In the genomic region with DNA sequence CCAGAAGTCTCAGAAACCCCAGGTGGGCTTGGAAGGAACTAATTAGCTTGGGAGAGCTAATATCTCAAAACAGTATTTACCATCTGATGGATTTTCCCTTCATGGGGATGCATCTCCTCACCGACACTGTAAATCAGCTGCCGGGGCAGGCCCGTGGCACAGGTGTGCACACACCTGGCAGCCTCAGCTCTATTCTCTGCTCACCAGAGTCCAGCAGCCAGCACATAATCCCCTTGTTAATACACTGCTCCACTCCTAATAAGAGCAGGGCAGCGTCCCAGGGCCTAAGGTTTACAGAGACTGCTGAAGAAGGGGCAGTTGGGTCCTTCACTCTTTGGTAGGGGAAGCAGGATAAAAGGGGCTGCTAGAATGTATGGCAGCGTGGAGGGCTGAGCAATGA, we compare ENCODE assay signal across 16 cellular contexts.
DNase-seq lines count a peak whose midpoint lies in the region; ATAC-seq and TF ChIP-seq lines count a peak whose summit lies in the region.
"Had no signal": no experiment of that assay in that cellular context is flagged by ENCODE, and none has a peak within 500 bp of the region (broad histone marks: within the 10 kb centered on the region; RNA-seq: fewer than 3 reads in every experiment).

No MANE protein-coding gene starts in this region.

- H3K4me3 ChIP-seq in GM23338 (no peak overlapping the region), GM23248 (no peak overlapping the region)
- peak overlapping the region; percentile 8 for H3K4me3 ChIP-seq in naive thymus-derived CD4-positive, alpha-beta T cell (ENCODE audit: low read length)
- H3K4me3 ChIP-seq: lung, tibial artery had no signal

- no peaks in the 10 kb centered on the region for H3K9me3 ChIP-seq in naive thymus-derived CD4-positive, alpha-beta T cell (ENCODE audit: control insufficient read depth in 2 of 3, low read length in 3 of 3)
- no peaks in the 10 kb centered on the region for H3K9me3 ChIP-seq in GM23248 (ENCODE audit: low read depth)
- H3K9me3 ChIP-seq: tibial artery had no signal

- CTCF ChIA-PET in activated CD8-positive, alpha-beta T cell treated with anti-CD3 and anti-CD28 coated beads for 36 hours (lab: Charles Lee): interaction anchor here (0.8 to 1.4 kb wide), 4 partner anchors 15 to 84 kb away, joined by 3 read pairs; no protein-coding TSS in a partner anchor
- CTCF ChIA-PET in naive thymus-derived CD4-positive, alpha-beta T cell (lab: Charles Lee): interaction anchor here (0.5 to 0.7 kb wide), 4 partner anchors 10 to 517 kb away, joined by 3 read pairs; no protein-coding TSS in a partner anchor

- H3K9me3 Mint-ChIP-seq in T-helper 2 cell treated with Interferon-gamma antibody and Interleukin-4, amounts not matched to agents 5 μg/mL and 100 μg/mL, for 36 hours: no peaks in the 10 kb centered on the region
- no peaks in the 10 kb centered on the region for H3K9me3 Mint-ChIP-seq in GM23338
- no peaks in the 10 kb centered on the region for H3K9me3 Mint-ChIP-seq in activated CD8-positive, alpha-beta T cell treated with anti-CD3 and anti-CD28 coated beads for 36 hours
- peaks cover 0 to 4% (median 0%) of the 10 kb centered on the region in 11 donors for H3K9me3 Mint-ChIP-seq in naive thymus-derived CD4-positive, alpha-beta T cell
- H3K9me3 Mint-ChIP-seq: immature natural killer cell, neural crest cell had no signal

- no peak overlapping the region for H3K4me3 Mint-ChIP-seq in T-helper 2 cell treated with Interferon-gamma antibody and Interleukin-4, amounts not matched to agents 5 μg/mL and 100 μg/mL, for 36 hours
- no peak overlapping the region for H3K4me3 Mint-ChIP-seq in GM23338
- no peak overlapping the region for H3K4me3 Mint-ChIP-seq in activated CD8-positive, alpha-beta T cell treated with anti-CD3 and anti-CD28 coated beads for 36 hours
- H3K4me3 Mint-ChIP-seq in naive thymus-derived CD4-positive, alpha-beta T cell: peak overlapping the region in 6 of 10 donors; percentile 1 to 81 (median 72)
- H3K4me3 Mint-ChIP-seq: neural crest cell had no signal

- H4K20me1 ChIP-seq in GM23338 (replicated peaks; ENCODE audit: insufficient read depth): no peaks in the 10 kb centered on the region
- H4K20me1 ChIP-seq in GM23248 (ENCODE audit: insufficient read depth): no peaks in the 10 kb centered on the region

- intact Hi-C loops in activated CD8-positive, alpha-beta T cell treated with anti-CD3 and anti-CD28 coated beads for 36 hours (cut with micrococcal nuclease): no loop called here
- intact Hi-C loops in naive thymus-derived CD4-positive, alpha-beta T cell (cut with micrococcal nuclease): loop anchor here (2.0 to 5.0 kb wide), 4 partner anchors 34 to 154 kb away; no protein-coding TSS in a partner anchor

- H2AFZ ChIP-seq in GM23338 (peak overlapping the region; percentile 59; the same call in 1 of the 2 replicates), GM23248 (no peak overlapping the region)

- no peaks in the 10 kb centered on the region for H3K9me2 ChIP-seq in GM23338 (ENCODE audit: insufficient read depth)
- H3K9me2 ChIP-seq in GM23248 (ENCODE audit: insufficient read depth): no peaks in the 10 kb centered on the region

- H3K4me2 ChIP-seq in GM23338: no peak overlapping the region
- H3K4me2 ChIP-seq in GM23248 (ENCODE audit: unreplicated experiment): no peak overlapping the region

- peak overlapping the region; percentile 33 for H3K27ac Mint-ChIP-seq in T-helper 2 cell treated with Interferon-gamma antibody and Interleukin-4, amounts not matched to agents 5 μg/mL and 100 μg/mL, for 36 hours
- peak overlapping the region; percentile 54; the same call in 1 of the 2 replicates for H3K27ac Mint-ChIP-seq in GM23338
- H3K27ac Mint-ChIP-seq in activated CD8-positive, alpha-beta T cell treated with anti-CD3 and anti-CD28 coated beads for 36 hours: peak overlapping the region; percentile 95
- H3K27ac Mint-ChIP-seq in naive thymus-derived CD4-positive, alpha-beta T cell: peak overlapping the region; percentile 68 to 89 (median 80)

- POLR2A ChIA-PET in activated CD8-positive, alpha-beta T cell treated with anti-CD3 and anti-CD28 coated beads for 36 hours (lab: Charles Lee): interaction anchor here (0.8 to 1.3 kb wide), 3 partner anchors 15 to 318 kb away, joined by 3 to 4 read pairs (median 3); no protein-coding TSS in a partner anchor
- POLR2A ChIA-PET in naive thymus-derived CD4-positive, alpha-beta T cell (lab: Charles Lee): interaction anchor here (0.8 to 1.4 kb wide), 4 partner anchors 17 to 204 kb away, joined by 3 to 4 read pairs (median 4); no protein-coding TSS in a partner anchor

- H3K36me3 ChIP-seq in GM23338 (ENCODE audit: insufficient read depth) (no peaks in the 10 kb centered on the region), GM23248 (ENCODE audit: low read depth) (no peaks in the 10 kb centered on the region)
- H3K36me3 ChIP-seq in naive thymus-derived CD4-positive, alpha-beta T cell (ENCODE audit: control insufficient read depth in 2 of 3, insufficient read depth in 3 of 3, low read length in 3 of 3): no peaks in the 10 kb centered on the region
- H3K36me3 ChIP-seq: tibial artery had no signal

- no peak for ATAC-seq in GM23338
- no peak for ATAC-seq in activated CD8-positive, alpha-beta T cell treated with anti-CD3 and anti-CD28 coated beads for 36 hours
- ATAC-seq in naive thymus-derived CD4-positive, alpha-beta T cell: no peak
- no peak for ATAC-seq in HG02571 (IDR thresholded peaks at IDR 0.05; ENCODE audit: unreplicated experiment)
- no peak for ATAC-seq in SK-N-SH treated with all-trans-retinoic acid at 6 μM for 48 hours
- ATAC-seq: right cardiac atrium had no signal

- H3K36me3 Mint-ChIP-seq in T-helper 2 cell treated with Interferon-gamma antibody and Interleukin-4, amounts not matched to agents 5 μg/mL and 100 μg/mL, for 36 hours (ENCODE audit: low read depth): no peaks in the 10 kb centered on the region
- H3K36me3 Mint-ChIP-seq in GM23338 (ENCODE audit: low read depth): no peaks in the 10 kb centered on the region
- no peaks in the 10 kb centered on the region for H3K36me3 Mint-ChIP-seq in activated CD8-positive, alpha-beta T cell treated with anti-CD3 and anti-CD28 coated beads for 36 hours (ENCODE audit: low read depth)
- H3K36me3 Mint-ChIP-seq in naive thymus-derived CD4-positive, alpha-beta T cell: peaks cover 0 to 7% (median 0%) of the 10 kb centered on the region in 5 donors
- H3K36me3 Mint-ChIP-seq: immature natural killer cell had no signal

- H3K79me2 ChIP-seq in GM23338 (replicated peaks; ENCODE audit: insufficient read depth) (no peaks in the 10 kb centered on the region), GM23248 (ENCODE audit: insufficient read depth) (no peaks in the 10 kb centered on the region)

- TF ChIP-seq CTCF in GM23338 (conservative IDR thresholded peaks at IDR 0.05; ENCODE audit: low read depth in 2 of 2): no peak
- TF ChIP-seq CTCF in activated CD8-positive, alpha-beta T cell treated with anti-CD3 and anti-CD28 coated beads for 36 hours (IDR thresholded peaks at IDR 0.05): no peak

- WGBS in GM23248 (ENCODE audit: low coverage in 1 of 2, low lambda C conversion rate in 2 of 2, missing lambda C conversion rate in 2 of 2), 2 experiments: 92 to 93% methylated on average over 5 of the region's 5 CpGs

- H3K27me3 ChIP-seq in GM23338 (ENCODE audit: insufficient read depth) (no peaks in the 10 kb centered on the region), GM23248 (replicated peaks; ENCODE audit: insufficient read depth) (no peaks in the 10 kb centered on the region)
- H3K27me3 ChIP-seq in naive thymus-derived CD4-positive, alpha-beta T cell (ENCODE audit: control insufficient read depth in 2 of 2, insufficient read depth in 2 of 2, low read length in 2 of 2): no peaks in the 10 kb centered on the region
- H3K27me3 ChIP-seq: tibial artery had no signal

- no peak overlapping the region for H3K9ac ChIP-seq in GM23248

- in situ Hi-C loops in GM23248 (cut with MboI): no loop called here

- H3K27ac ChIP-seq in GM23338 (ENCODE audit: low read depth) (no peak overlapping the region), GM23248 (no peak overlapping the region)
- no peak overlapping the region for H3K27ac ChIP-seq in naive thymus-derived CD4-positive, alpha-beta T cell (ENCODE audit: low read depth, low read length)
- H3K27ac ChIP-seq: tibial artery had no signal

- H3K4me1 ChIP-seq in GM23338 (ENCODE audit: insufficient read depth): peaks cover 4% of the 10 kb centered on the region; the same call in 1 of the 2 replicates
- peaks cover 26 to 47% of the 10 kb centered on the region in 2 donors for H3K4me1 ChIP-seq in naive thymus-derived CD4-positive, alpha-beta T cell (ENCODE audit: control insufficient read depth in 2 of 2, insufficient read depth in 2 of 2, low read length in 2 of 2)
- H3K4me1 ChIP-seq in GM23248 (ENCODE audit: insufficient read depth): peaks cover 26% of the 10 kb centered on the region

- no peaks in the 10 kb centered on the region for H3K27me3 Mint-ChIP-seq in T-helper 2 cell treated with Interferon-gamma antibody and Interleukin-4, amounts not matched to agents 5 μg/mL and 100 μg/mL, for 36 hours (ENCODE audit: low read depth)
- peaks cover 15% of the 10 kb centered on the region for H3K27me3 Mint-ChIP-seq in GM23338 (ENCODE audit: insufficient read depth, low read depth, poor library complexity)
- no peaks in the 10 kb centered on the region for H3K27me3 Mint-ChIP-seq in activated CD8-positive, alpha-beta T cell treated with anti-CD3 and anti-CD28 coated beads for 36 hours
- H3K27me3 Mint-ChIP-seq in naive thymus-derived CD4-positive, alpha-beta T cell: no peaks in the 10 kb centered on the region

- H3F3A ChIP-seq in GM23338 (replicated peaks; ENCODE audit: low read depth): no peaks in the 10 kb centered on the region
- peaks cover 23% of the 10 kb centered on the region for H3F3A ChIP-seq in GM23248 (ENCODE audit: insufficient read depth)

- peaks cover 64% of the 10 kb centered on the region for H3K4me1 Mint-ChIP-seq in T-helper 2 cell treated with Interferon-gamma antibody and Interleukin-4, amounts not matched to agents 5 μg/mL and 100 μg/mL, for 36 hours (ENCODE audit: low read depth)
- peaks cover 32% of the 10 kb centered on the region for H3K4me1 Mint-ChIP-seq in GM23338
- peaks cover 62% of the 10 kb centered on the region for H3K4me1 Mint-ChIP-seq in activated CD8-positive, alpha-beta T cell treated with anti-CD3 and anti-CD28 coated beads for 36 hours (ENCODE audit: low read depth)
- peaks cover 36 to 78% (median 57%) of the 10 kb centered on the region in 7 donors for H3K4me1 Mint-ChIP-seq in naive thymus-derived CD4-positive, alpha-beta T cell

- no peak for DNase-seq in T-helper 2 cell treated with Interferon-gamma antibody and Interleukin-4, amounts not matched to agents 5 μg/mL and 100 μg/mL, for 36 hours (ENCODE audit: low spot score)
- DNase-seq in T-helper 2 cell: no peak
- no peak for DNase-seq in GM23338 (ENCODE audit: low spot score)
- DNase-seq in activated CD8-positive, alpha-beta T cell treated with anti-CD3 and anti-CD28 coated beads for 36 hours: no peak
- no peak for DNase-seq in naive thymus-derived CD4-positive, alpha-beta T cell
- no peak for DNase-seq in GM23248
- DNase-seq: ACHN; anterior cingulate cortex; immature natural killer cell; right cardiac atrium; stimulated activated CD4-positive, alpha-beta T cell treated with anti-CD3 and anti-CD28 coated beads, Interleukin-1b, Interleukin-23, amount 100 ng/mL, for 48 hours had no signal

TF ChIP-seq in GM23338, 12 proteins besides CTCF, POLR2A, EP300 and RAD21 (continues in another document):
- TF ChIP-seq STAT1 (IDR thresholded peaks at IDR 0.05; ENCODE audit: unreplicated experiment): no peak

TF ChIP-seq in SK-N-SH treated with all-trans-retinoic acid at 6 μM for 48 hours, 23 proteins besides CTCF, POLR2A, EP300 and RAD21 (continues in another document):
- no peak for TF ChIP-seq ZNF565 (CRISPR knock-in tag; conservative IDR thresholded peaks at IDR 0.05; ENCODE audit: low read depth)

Comparison
In these comparisons a context has a peak if more than half of its experiments do, and no peak if none do; other contexts are left out.
1. H3K27ac Mint-ChIP-seq: peak in every context shown above with its lines; median percentile 95 in activated CD8-positive, alpha-beta T cell treated with anti-CD3 and anti-CD28 coated beads for 36 hours; 80 in naive thymus-derived CD4-positive, alpha-beta T cell; 54 in GM23338; 33 in T-helper 2 cell treated with Interferon-gamma antibody and Interleukin-4, amounts not matched to agents 5 μg/mL and 100 μg/mL, for 36 hours.
2. H3K4me3 Mint-ChIP-seq: peak in naive thymus-derived CD4-positive, alpha-beta T cell (6 of 10); none in T-helper 2 cell treated with Interferon-gamma antibody and Interleukin-4, amounts not matched to agents 5 μg/mL and 100 μg/mL, for 36 hours (single experiment), GM23338 (single experiment) and activated CD8-positive, alpha-beta T cell treated with anti-CD3 and anti-CD28 coated beads for 36 hours (single experiment).